In genomic region chr12:102216086-102216691, GRCh38 we compare ENCODE assay signal across 3 cellular contexts.
A peak's percentile ranks its signal among the peaks of the same experiment; 100 is the strongest.
TF ChIP-seq lines count a peak whose summit lies in the region.

No MANE protein-coding gene starts in this region.

TF ChIP-seq in A549, 52 proteins besides CTCF, POLR2A, EP300 and RAD21:
- TF ChIP-seq FOSL2 (IDR thresholded peaks at IDR 0.05) (0 out of 2 replicates have a peak, but pooled peaks have one; percentile 12), FOSL2 (CRISPR knock-in tag; IDR thresholded peaks at IDR 0.05) (peak; percentile 82), FOSB (CRISPR knock-in tag; IDR thresholded peaks at IDR 0.05) (no peak)

TF ChIP-seq in HEK293, 187 proteins besides CTCF, POLR2A, EP300 and RAD21 (continued from another document):
- TF ChIP-seq ZNF692 (tag by site-specific recombination; IDR thresholded peaks at IDR 0.05) (0 out of 2 replicates have a peak, but pooled peaks have one; percentile 27), ATF2 (tag by site-specific recombination; IDR thresholded peaks at IDR 0.05; ENCODE audit: low read depth) (peak; percentile 68), ZNF518A (tag by site-specific recombination; conservative IDR thresholded peaks at IDR 0.05; ENCODE audit: low read depth) (0 out of 2 replicates have a peak, but pooled peaks have one; percentile 21), ZNF660 (tag by site-specific recombination; IDR thresholded peaks at IDR 0.05) (peak; percentile 96), ZBTB21 (tag by site-specific recombination; IDR thresholded peaks at IDR 0.05) (peak; percentile 79), ZNF670 (tag by site-specific recombination; IDR thresholded peaks at IDR 0.05; ENCODE audit: low read depth) (no peak), ZNF629 (tag by site-specific recombination; IDR thresholded peaks at IDR 0.05) (0 out of 2 replicates have a peak, but pooled peaks have one; percentile 42), SP7 (tag by site-specific recombination; IDR thresholded peaks at IDR 0.05) (0 out of 2 replicates have a peak, but pooled peaks have one; percentile 22), ZNF521 (tag by site-specific recombination; IDR thresholded peaks at IDR 0.05) (no peak)

TF ChIP-seq in WTC11, 78 proteins besides CTCF, POLR2A, EP300 and RAD21 (continued from another document):
- no peak for TF ChIP-seq AFF4 (CRISPR knock-in tag; IDR thresholded peaks at IDR 0.05; ENCODE audit: borderline replicate concordance)
- TF ChIP-seq ZNF219 (CRISPR knock-in tag; IDR thresholded peaks at IDR 0.05; ENCODE audit: borderline replicate concordance), result no peak
- no peak for TF ChIP-seq ZBTB43 (CRISPR knock-in tag; IDR thresholded peaks at IDR 0.05)
- no peak for TF ChIP-seq ZNF121 (CRISPR knock-in tag; IDR thresholded peaks at IDR 0.05)
- TF ChIP-seq USF2 (CRISPR knock-in tag; IDR thresholded peaks at IDR 0.05), result no peak
